13 cellular contexts compared by ENCODE assay signal in the genomic region with DNA sequence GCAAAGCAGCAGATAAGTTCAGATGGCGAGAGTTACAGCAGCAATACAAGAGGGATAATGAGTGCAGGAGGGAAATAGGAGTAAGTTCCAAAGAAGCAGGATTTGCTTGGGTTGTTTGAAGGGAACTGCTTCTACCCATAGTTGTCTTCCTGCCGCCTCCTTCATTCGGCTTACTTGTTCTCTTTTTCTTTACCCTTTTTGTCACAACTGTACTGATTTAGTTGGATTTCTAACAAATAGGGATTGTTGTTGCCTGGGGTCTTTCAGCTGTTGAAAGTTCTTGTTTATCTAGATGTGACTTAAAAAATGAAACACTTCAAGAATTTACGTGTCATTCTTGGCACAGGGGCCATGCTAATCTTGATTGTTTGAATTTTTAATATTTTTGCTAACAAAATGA. TPM values are rescaled to one million over a fixed set of nuclear protein-coding genes. Genes with fewer than 3 reads are reported as not detected.
DNase-seq lines count a peak whose midpoint lies in the region; ATAC-seq and TF ChIP-seq lines count a peak whose summit lies in the region.
"Had no signal": no experiment of that assay in that cellular context is flagged by ENCODE, and none has a peak within 500 bp of the region (broad histone marks: within the 10 kb centered on the region; RNA-seq: fewer than 3 reads in every experiment).

No MANE protein-coding gene starts in this region.

- no peak for ATAC-seq in stimulated activated naive CD8-positive, alpha-beta T cell treated with anti-CD3 and anti-CD28 coated beads, Interleukin-15, Interleukin-2, amounts not matched to agents 100 U/mL and 50 U/mL, for 24 hours
- no peak for ATAC-seq in activated naive CD8-positive, alpha-beta T cell treated with anti-CD3 and anti-CD28 coated beads, Interleukin-2, amount 50 U/mL, for 24 hours
- no peak for ATAC-seq in aorta (ENCODE audit: low FRiP score)
- ATAC-seq: Panc1 had no signal

- H3K4me3 Mint-ChIP-seq in stimulated activated naive CD8-positive, alpha-beta T cell treated with anti-CD3 and anti-CD28 coated beads, Interleukin-15, Interleukin-2, amounts not matched to agents 100 ng/mL and 50 ng/mL, for 24 hours, result no peak overlapping the region
- H3K4me3 Mint-ChIP-seq in activated naive CD8-positive, alpha-beta T cell treated with anti-CD3 and anti-CD28 coated beads, Interleukin-2, amount 50 U/mL, for 24 hours, result no peak overlapping the region
- no peak overlapping the region for H3K4me3 Mint-ChIP-seq in endodermal cell

- peak overlapping the region; percentile 38 for H3K27ac Mint-ChIP-seq in stimulated activated naive CD8-positive, alpha-beta T cell treated with anti-CD3 and anti-CD28 coated beads, Interleukin-15, Interleukin-2, amounts not matched to agents 100 ng/mL and 50 ng/mL, for 24 hours
- peak overlapping the region; percentile 19 for H3K27ac Mint-ChIP-seq in activated naive CD8-positive, alpha-beta T cell treated with anti-CD3 and anti-CD28 coated beads, Interleukin-2, amount 50 U/mL, for 24 hours
- H3K27ac Mint-ChIP-seq in endodermal cell, result peak overlapping the region; percentile 72

- no peaks in the 10 kb centered on the region for H3K27me3 ChIP-seq in endodermal cell (ENCODE audit: control insufficient read depth, insufficient read depth, low read length, poor library complexity, severe bottlenecking)
- no peaks in the 10 kb centered on the region for H3K27me3 ChIP-seq in aorta (ENCODE audit: control insufficient read depth in 1 of 2, insufficient read depth in 2 of 2, low read length in 1 of 2)

- no peak overlapping the region for H3K4me3 ChIP-seq in endodermal cell (ENCODE audit: low read length)
- H3K4me3 ChIP-seq in aorta (ENCODE audit: low read length in 2 of 2), result no peak overlapping the region
- H3K4me3 ChIP-seq: GM23248 had no signal

- H3K27ac ChIP-seq in endodermal cell (ENCODE audit: low read depth, low read length), result no peak overlapping the region
- no peak overlapping the region for H3K27ac ChIP-seq in aorta (ENCODE audit: low read depth in 1 of 2, low read length in 2 of 2)
- H3K27ac ChIP-seq: GM23248 had no signal

- no peak for DNase-seq in stimulated activated naive CD8-positive, alpha-beta T cell treated with anti-CD3 and anti-CD28 coated beads, Interleukin-15, Interleukin-2, amounts not matched to agents 100 U/mL and 50 U/mL, for 24 hours
- DNase-seq in activated naive CD8-positive, alpha-beta T cell treated with anti-CD3 and anti-CD28 coated beads, Interleukin-2, amount 50 U/mL, for 24 hours, result no peak
- DNase-seq in endodermal cell (no peak), islet precursor cell (no peak), aorta (no peak)
- no peak for DNase-seq in NK-92 treated with Interleukin-12 subunit alpha and Interleukin-12 subunit beta, amount 100 ng/mL, for 24 hours (lab: John Stamatoyannopoulos, UW)
- DNase-seq: Calu3, GM23248, NCI-H187, NCI-H226, NCI-H524 treated with DMSO at 0.1 percent for 48 hours had no signal

- H3K27me3 Mint-ChIP-seq in stimulated activated naive CD8-positive, alpha-beta T cell treated with anti-CD3 and anti-CD28 coated beads, Interleukin-15, Interleukin-2, amounts not matched to agents 100 ng/mL and 50 ng/mL, for 24 hours, result no peaks in the 10 kb centered on the region
- H3K27me3 Mint-ChIP-seq in activated naive CD8-positive, alpha-beta T cell treated with anti-CD3 and anti-CD28 coated beads, Interleukin-2, amount 50 U/mL, for 24 hours, result no peaks in the 10 kb centered on the region
- no peaks in the 10 kb centered on the region for H3K27me3 Mint-ChIP-seq in endodermal cell (ENCODE audit: insufficient read depth)

- intact Hi-C loops in aorta (cut with DNase I), result no loop called here

- no peak for TF ChIP-seq CTCF in endodermal cell (conservative IDR thresholded peaks at IDR 0.05)

- H3K9me3 ChIP-seq in endodermal cell (ENCODE audit: control insufficient read depth, low read length), result no peaks in the 10 kb centered on the region
- H3K9me3 ChIP-seq in aorta (ENCODE audit: control insufficient read depth, low read length), result no peaks in the 10 kb centered on the region

- H3K4me1 ChIP-seq in endodermal cell (ENCODE audit: control insufficient read depth, insufficient read depth, low read length) (no peaks in the 10 kb centered on the region), aorta (ENCODE audit: control insufficient read depth in 1 of 2, insufficient read depth in 2 of 2, low read length in 2 of 2) (no peaks in the 10 kb centered on the region)

- H3K4me1 Mint-ChIP-seq in stimulated activated naive CD8-positive, alpha-beta T cell treated with anti-CD3 and anti-CD28 coated beads, Interleukin-15, Interleukin-2, amounts not matched to agents 100 ng/mL and 50 ng/mL, for 24 hours (ENCODE audit: low read depth), result peaks cover 1% of the 10 kb centered on the region
- peaks cover 3% of the 10 kb centered on the region for H3K4me1 Mint-ChIP-seq in activated naive CD8-positive, alpha-beta T cell treated with anti-CD3 and anti-CD28 coated beads, Interleukin-2, amount 50 U/mL, for 24 hours
- peaks cover 7% of the 10 kb centered on the region for H3K4me1 Mint-ChIP-seq in endodermal cell

- H3K36me3 ChIP-seq in endodermal cell (ENCODE audit: control insufficient read depth, insufficient read depth, low read length), result peaks cover 97% of the 10 kb centered on the region
- H3K36me3 ChIP-seq in aorta (ENCODE audit: control insufficient read depth in 1 of 2, insufficient read depth in 2 of 2, low read length in 1 of 2), result peaks cover 1 to 6% of the 10 kb centered on the region in 2 donors

- WGBS in endodermal cell (ENCODE audit: insufficient coverage in 1 of 2, insufficient read length in 1 of 2), 2 experiments, result 100% methylated on average over 2 to 3 of the region's 4 CpGs
- 63 to 70% methylated on average over 4 of the region's 4 CpGs for WGBS in aorta, 2 donors

- H3K9me3 Mint-ChIP-seq in stimulated activated naive CD8-positive, alpha-beta T cell treated with anti-CD3 and anti-CD28 coated beads, Interleukin-15, Interleukin-2, amounts not matched to agents 100 ng/mL and 50 ng/mL, for 24 hours, result no peaks in the 10 kb centered on the region
- H3K9me3 Mint-ChIP-seq in activated naive CD8-positive, alpha-beta T cell treated with anti-CD3 and anti-CD28 coated beads, Interleukin-2, amount 50 U/mL, for 24 hours, result no peaks in the 10 kb centered on the region
- no peaks in the 10 kb centered on the region for H3K9me3 Mint-ChIP-seq in endodermal cell

- H3K9ac ChIP-seq in endodermal cell (ENCODE audit: extremely low read depth, low read length, poor library complexity, severe bottlenecking), result no peak overlapping the region
- H3K9ac ChIP-seq: GM23248 had no signal

- peaks cover 76% of the 10 kb centered on the region for H3K36me3 Mint-ChIP-seq in stimulated activated naive CD8-positive, alpha-beta T cell treated with anti-CD3 and anti-CD28 coated beads, Interleukin-15, Interleukin-2, amounts not matched to agents 100 ng/mL and 50 ng/mL, for 24 hours (ENCODE audit: low read depth)
- H3K36me3 Mint-ChIP-seq in activated naive CD8-positive, alpha-beta T cell treated with anti-CD3 and anti-CD28 coated beads, Interleukin-2, amount 50 U/mL, for 24 hours (ENCODE audit: low read depth), result peaks cover 60% of the 10 kb centered on the region
- peaks cover 84% of the 10 kb centered on the region for H3K36me3 Mint-ChIP-seq in endodermal cell (ENCODE audit: low read depth)

RNA-seq across cellular contexts. Expression of a gene that starts 25.9 kb away (rescaled TPM):
- total RNA-seq in endodermal cell (100 to 1,000 TPM; 457 to 505 TPM), aorta (100 to 1,000 TPM; 363 to 401 TPM)
- 438 TPM for polyA plus RNA-seq in endodermal cell (2013, experiment 1 of 2)
- polyA plus RNA-seq in endodermal cell (2013, experiment 2 of 2), result 420 TPM
- polyA plus RNA-seq in aorta, result 100 to 1,000 TPM; 457 to 868 TPM

RNA-seq across cellular contexts. Expression of a gene that starts 46.3 kb away (rescaled TPM):
- total RNA-seq in endodermal cell, result 100 to 1,000 TPM in 1 of 2 donors, 10 to 100 TPM in 1; 61.9 to 101 TPM
- 24.6 TPM for polyA plus RNA-seq in endodermal cell (2013, experiment 1 of 2)
- 21.8 TPM for polyA plus RNA-seq in endodermal cell (2013, experiment 2 of 2)
- 10 to 100 TPM; 41.0 to 89.7 TPM for total RNA-seq in aorta
- 100 to 1,000 TPM in 1 of 2 donors, 10 to 100 TPM in 1; 23.2 to 103 TPM for polyA plus RNA-seq in aorta

Comparison
In these comparisons a context has a peak if more than half of its experiments do, and no peak if none do; other contexts are left out.
1. H3K27ac Mint-ChIP-seq: peak in every context shown above with its lines; median percentile 72 in endodermal cell; 38 in stimulated activated naive CD8-positive, alpha-beta T cell treated with anti-CD3 and anti-CD28 coated beads, Interleukin-15, Interleukin-2, amounts not matched to agents 100 ng/mL and 50 ng/mL, for 24 hours; 19 in activated naive CD8-positive, alpha-beta T cell treated with anti-CD3 and anti-CD28 coated beads, Interleukin-2, amount 50 U/mL, for 24 hours.